In the genomic region with DNA sequence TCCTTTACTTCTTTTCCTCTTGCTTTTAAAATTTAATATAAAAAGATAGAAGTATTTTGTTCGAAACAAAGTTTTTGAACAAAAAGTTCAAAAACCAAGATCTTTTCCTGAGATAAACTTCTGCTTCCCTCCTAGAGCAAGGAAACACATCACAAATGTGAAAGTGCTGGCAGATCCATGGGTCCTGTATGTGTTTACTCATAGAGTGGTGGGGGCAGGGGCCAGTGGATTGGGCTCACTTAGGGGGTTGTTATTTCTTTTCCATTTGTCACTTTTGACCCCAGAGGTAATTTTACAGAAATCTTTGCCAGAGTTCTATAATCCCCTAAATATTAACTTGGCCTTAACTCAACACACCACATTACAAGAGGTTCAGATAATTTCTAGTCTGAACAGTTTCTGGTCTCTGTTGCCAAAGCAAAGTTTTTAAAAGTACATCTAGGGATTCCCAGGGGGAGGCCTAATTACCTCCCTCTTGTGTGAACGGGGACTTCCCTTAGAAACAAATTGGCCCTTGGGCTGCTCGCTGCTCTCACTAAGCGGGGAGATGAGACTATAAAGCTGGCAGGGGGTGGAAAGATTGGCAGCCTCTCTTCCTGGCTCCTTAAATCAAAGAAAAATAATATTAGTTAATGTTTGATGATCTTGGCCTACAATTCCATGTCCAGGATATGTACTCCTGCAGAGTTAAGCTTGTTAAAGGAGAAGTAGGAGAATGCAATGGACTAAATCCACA, we compare ENCODE assay signal across 1 cellular context.
TF ChIP-seq lines count a peak whose summit lies in the region.

No MANE protein-coding gene starts in this region.

TF ChIP-seq in GM12878, 131 proteins besides CTCF, POLR2A, EP300 and RAD21 (continued from another document):
- TF ChIP-seq, protein P1, sequence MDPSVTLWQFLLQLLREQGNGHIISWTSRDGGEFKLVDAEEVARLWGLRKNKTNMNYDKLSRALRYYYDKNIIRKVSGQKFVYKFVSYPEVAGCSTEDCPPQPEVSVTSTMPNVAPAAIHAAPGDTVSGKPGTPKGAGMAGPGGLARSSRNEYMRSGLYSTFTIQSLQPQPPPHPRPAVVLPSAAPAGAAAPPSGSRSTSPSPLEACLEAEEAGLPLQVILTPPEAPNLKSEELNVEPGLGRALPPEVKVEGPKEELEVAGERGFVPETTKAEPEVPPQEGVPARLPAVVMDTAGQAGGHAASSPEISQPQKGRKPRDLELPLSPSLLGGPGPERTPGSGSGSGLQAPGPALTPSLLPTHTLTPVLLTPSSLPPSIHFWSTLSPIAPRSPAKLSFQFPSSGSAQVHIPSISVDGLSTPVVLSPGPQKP (IDR thresholded peaks at IDR 0.05; ENCODE audit: low read depth, low read length): no peak
- no peak for TF ChIP-seq SIN3A (IDR thresholded peaks at IDR 0.05; ENCODE audit: low read depth, low read length)
- no peak for TF ChIP-seq SREBF1 (IDR thresholded peaks at IDR 0.05; ENCODE audit: low read length)
- TF ChIP-seq, protein P2, sequence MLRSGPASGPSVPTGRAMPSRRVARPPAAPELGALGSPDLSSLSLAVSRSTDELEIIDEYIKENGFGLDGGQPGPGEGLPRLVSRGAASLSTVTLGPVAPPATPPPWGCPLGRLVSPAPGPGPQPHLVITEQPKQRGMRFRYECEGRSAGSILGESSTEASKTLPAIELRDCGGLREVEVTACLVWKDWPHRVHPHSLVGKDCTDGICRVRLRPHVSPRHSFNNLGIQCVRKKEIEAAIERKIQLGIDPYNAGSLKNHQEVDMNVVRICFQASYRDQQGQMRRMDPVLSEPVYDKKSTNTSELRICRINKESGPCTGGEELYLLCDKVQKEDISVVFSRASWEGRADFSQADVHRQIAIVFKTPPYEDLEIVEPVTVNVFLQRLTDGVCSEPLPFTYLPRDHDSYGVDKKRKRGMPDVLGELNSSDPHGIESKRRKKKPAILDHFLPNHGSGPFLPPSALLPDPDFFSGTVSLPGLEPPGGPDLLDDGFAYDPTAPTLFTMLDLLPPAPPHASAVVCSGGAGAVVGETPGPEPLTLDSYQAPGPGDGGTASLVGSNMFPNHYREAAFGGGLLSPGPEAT (IDR thresholded peaks at IDR 0.05; ENCODE audit: low read depth): no peak
TF ChIP-seq in GM12878: peak in this region for 3.
